33 cellular contexts compared by ENCODE assay signal in the genomic region with DNA sequence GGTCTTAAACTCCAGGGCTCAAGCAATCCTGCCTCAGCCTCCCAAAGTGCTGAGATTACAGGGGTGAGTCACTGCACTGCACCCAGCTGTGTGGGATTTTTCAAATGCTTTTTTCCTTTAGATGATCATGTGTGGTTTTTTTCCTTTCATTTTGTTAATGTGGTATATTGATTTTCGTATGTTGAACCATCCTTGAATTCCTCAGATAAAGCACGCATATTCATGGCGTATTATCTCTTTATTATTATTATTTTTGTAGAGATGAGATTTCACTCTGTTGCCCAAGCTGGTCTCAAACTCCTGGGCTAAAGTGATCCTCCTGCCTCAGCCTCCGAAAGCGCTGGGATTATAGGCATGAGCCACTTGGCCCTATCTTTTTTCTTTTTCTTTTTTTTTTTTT. TPM values are rescaled to one million over a fixed set of nuclear protein-coding genes. Genes with fewer than 3 reads are reported as not detected.
"Had no signal": no experiment of that assay in that cellular context is flagged by ENCODE, and none has a peak within 500 bp of the region (broad histone marks: within the 10 kb centered on the region; RNA-seq: fewer than 3 reads in every experiment).

No MANE protein-coding gene starts in this region.

- FAIRE-seq: colon had no signal

- H3K4me1 ChIP-seq: adrenal gland, body of pancreas had no signal

- H3K27ac ChIP-seq: adrenal gland, body of pancreas, esophagus squamous epithelium, gastroesophageal sphincter, heart right ventricle, WERI-Rb-1 had no signal

- ATAC-seq: activated CD4-positive, CD25-positive, alpha-beta regulatory T cell treated with anti-CD3 and anti-CD28 coated beads, Interleukin-2, amount 50 U/mL, for 24 hours; activated CD8-positive, alpha-beta memory T cell treated with anti-CD3 and anti-CD28 coated beads, Interleukin-2, amount 10 ng/mL, durations not matched to agents 7 days and 5 days; activated CD8-positive, alpha-beta T cell treated with anti-CD3 and anti-CD28 coated beads, Interleukin-2, amount 10 ng/mL, durations not matched to agents 7 days and 5 days; activated naive CD8-positive, alpha-beta T cell treated with anti-CD3 and anti-CD28 coated beads, Interleukin-2, amount 50 U/mL, for 24 hours; body of pancreas; effector memory CD8-positive, alpha-beta T cell; gastroesophageal sphincter; heart right ventricle; T-helper 17 cell had no signal

- H3K27me3 ChIP-seq: adrenal gland, body of pancreas, esophagus squamous epithelium, gastroesophageal sphincter, heart right ventricle had no signal

- DNase-seq: activated B cell treated with CpG ODN at 0.5 μM for 24 hours; activated CD4-positive, alpha-beta memory T cell treated with anti-CD3 and anti-CD28 coated beads for 36 hours; activated CD4-positive, alpha-beta T cell treated with anti-CD3 and anti-CD28 coated beads, Interleukin-2, amount 10 ng/mL, durations not matched to agents 24 days and 14 days; activated CD8-positive, alpha-beta memory T cell treated with anti-CD3 and anti-CD28 coated beads, Interleukin-2, amount 10 ng/mL, durations not matched to agents 7 days and 5 days; activated CD8-positive, alpha-beta memory T cell treated with anti-CD3 and anti-CD28 coated beads, Interleukin-2, amount 50 U/mL, for 4 hours; activated CD8-positive, alpha-beta T cell treated with anti-CD3 and anti-CD28 coated beads, Interleukin-2, amount 10 ng/mL, durations not matched to agents 7 days and 5 days; activated gamma-delta T cell treated with Interleukin-2 at 50 U/mL for 16 hours; activated naive CD4-positive, alpha-beta T cell treated with anti-CD3 and anti-CD28 coated beads, Interleukin-2, amount 50 U/mL, for 16 hours; activated naive CD4-positive, alpha-beta T cell treated with Interleukin-2 at 50 U/mL for 16 hours; activated naive CD8-positive, alpha-beta T cell treated with anti-CD3 and anti-CD28 coated beads, Interleukin-2, amount 50 U/mL, for 24 hours; activated T-cell treated with anti-CD3 and anti-CD28 coated beads, Interleukin-2, amount 50 U/mL, for 1 hour; activated T-cell treated with anti-CD3 and anti-CD28 coated beads, Interleukin-2, amount 50 U/mL, for 48 hours; amygdala; body of pancreas; caudate nucleus; cortex of kidney; dermis blood vessel endothelial cell; effector CD4-positive, alpha-beta T cell; effector memory CD8-positive, alpha-beta T cell; esophagus squamous epithelium; foreskin melanocyte; heart right ventricle; T-helper 1 cell; T-helper 17 cell; T1000; WERI-Rb-1 had no signal

- H3K4me3 ChIP-seq: adrenal gland, body of pancreas, esophagus squamous epithelium, gastroesophageal sphincter, heart right ventricle had no signal

RNA-seq across cellular contexts. Expression of a gene that starts 18.4 kb away (rescaled TPM):
- total RNA-seq: activated B cell treated with CpG ODN at 0.5 μM for 24 hours; activated CD4-positive, alpha-beta memory T cell treated with anti-CD3 and anti-CD28 coated beads for 36 hours; activated CD4-positive, alpha-beta T cell treated with anti-CD3 and anti-CD28 coated beads, Interleukin-2, amount 10 ng/mL, durations not matched to agents 24 days and 14 days; activated CD8-positive, alpha-beta memory T cell treated with anti-CD3 and anti-CD28 coated beads for 36 hours; activated CD8-positive, alpha-beta memory T cell treated with anti-CD3 and anti-CD28 coated beads, Interleukin-2, amount 10 ng/mL, durations not matched to agents 7 days and 5 days; activated CD8-positive, alpha-beta T cell treated with anti-CD3 and anti-CD28 coated beads, Interleukin-2, amount 10 ng/mL, durations not matched to agents 7 days and 5 days; activated T-helper 1 cell treated with anti-CD3 and anti-CD28 coated beads, Interleukin-12 subunit alpha, Interleukin-12 subunit beta, Interleukin-2, Interleukin-4 antibody, amounts not matched to agents 30 ng/mL and 10 ng/mL and 1 ng/mL, durations not matched to agents 14 hours and 24 hours and 36 hours; activated T-helper 2 cell treated with anti-CD3 and anti-CD28 coated beads, Interferon-gamma antibody, Interleukin-2, Interleukin-4, amounts not matched to agents 10 μg/mL and 5 μg/mL and 100 μg/mL, durations not matched to agents 14 hours and 24 hours and 36 hours; T-helper 17 cell had no signal
